12 cellular contexts compared by ENCODE assay signal in genomic region chr11:11992257-11992690, GRCh38. TPM values are rescaled to one million over a fixed set of nuclear protein-coding genes. Genes with fewer than 3 reads are reported as not detected.
DNase-seq lines count a peak whose midpoint lies in the region; ATAC-seq and TF ChIP-seq lines count a peak whose summit lies in the region.
"Had no signal": no experiment of that assay in that cellular context is flagged by ENCODE, and none has a peak within 500 bp of the region (broad histone marks: within the 10 kb centered on the region; RNA-seq: fewer than 3 reads in every experiment).

No MANE protein-coding gene starts in this region.

- H3K79me2 ChIP-seq in PC-3 (ENCODE audit: low read length): no peaks in the 10 kb centered on the region

- H4K20me1 ChIP-seq in PC-3 (ENCODE audit: low read length): no peaks in the 10 kb centered on the region

- TF ChIP-seq CTCF in Calu3 (IDR thresholded peaks at IDR 0.05; ENCODE audit: unreplicated experiment) (no peak), PC-3 (conservative IDR thresholded peaks at IDR 0.05; ENCODE audit: low read depth, low read length) (no peak), liver (IDR thresholded peaks at IDR 0.05; ENCODE audit: low read depth, low read length, missing input control) (no peak)

- no peak overlapping the region for H3K9ac ChIP-seq in PC-3 (ENCODE audit: low read length)
- no peak overlapping the region for H3K9ac ChIP-seq in liver (ENCODE audit: low read depth in 1 of 2, low read length in 2 of 2)

- H3K36me3 ChIP-seq in PC-3 (ENCODE audit: low read depth, low read length) (no peaks in the 10 kb centered on the region), liver (ENCODE audit: control insufficient read depth in 4 of 4, insufficient read depth in 3 of 4, low read depth in 1 of 4, low read length in 3 of 4) (no peaks in the 10 kb centered on the region)
- H3K36me3 ChIP-seq: neutrophil had no signal

- DNase-seq in Calu3 (peak; percentile 27), PC-3 (peak; percentile 52), ecto neural progenitor cell (ENCODE audit: low spot score) (peak; percentile 31), middle frontal gyrus (ENCODE audit: extremely low spot score, low spot score) (no peak), dermis blood vessel endothelial cell (no peak), AG08396 (ENCODE audit: low spot score) (no peak), C1 segment of cervical spinal cord (lab: John Stamatoyannopoulos, UW) (no peak)
- DNase-seq: NCI-H1105, NCI-H82 had no signal

- H3K4me3 Mint-ChIP-seq in Calu3 (ENCODE audit: low read depth, unreplicated experiment): no peak overlapping the region
- H3K4me3 Mint-ChIP-seq: stimulated activated effector memory CD8-positive, alpha-beta T cell treated with anti-CD3 and anti-CD28 coated beads, Interleukin-12 subunit alpha, Interleukin-12 subunit beta, amount 100 ng/mL, for 72 hours had no signal

- H3K27me3 Mint-ChIP-seq in Calu3 (ENCODE audit: unreplicated experiment): no peaks in the 10 kb centered on the region

- BruUV-seq in Calu3 (replicated peaks; lab: Mats Ljungman, UMichigan): no TSS peak
- BruUV-seq in PC-3 (replicated peaks; lab: Mats Ljungman, UMichigan): no TSS peak

- CTCF ChIA-PET in Calu3 (lab: Charles Lee): no interaction called here
- CTCF ChIA-PET in PC-3 (lab: Charles Lee): no interaction called here

- intact Hi-C loops in Calu3 (cut with micrococcal nuclease; ENCODE audit: unreplicated experiment) (loop anchor here (5.0 kb wide), 1 partner anchor 50 kb away; no protein-coding TSS in a partner anchor), PC-3 (cut with micrococcal nuclease) (loop anchor here (5.0 kb wide), 1 partner anchor 50 kb away; no protein-coding TSS in a partner anchor)

- no peak overlapping the region for H3K4me2 ChIP-seq in PC-3 (ENCODE audit: low read length)

- TF ChIP-seq RAD21 in liver (IDR thresholded peaks at IDR 0.05): peak in 1 of 2 donors; percentile 44

- H3K27ac Mint-ChIP-seq in Calu3 (ENCODE audit: unreplicated experiment): no peak overlapping the region
- H3K27ac Mint-ChIP-seq: stimulated activated effector memory CD8-positive, alpha-beta T cell treated with anti-CD3 and anti-CD28 coated beads, Interleukin-12 subunit alpha, Interleukin-12 subunit beta, amount 100 ng/mL, for 72 hours had no signal

- no peak overlapping the region for H2AFZ ChIP-seq in PC-3 (ENCODE audit: low read length)

- no peaks in the 10 kb centered on the region for H3K27me3 ChIP-seq in PC-3 (ENCODE audit: low read length)
- no peaks in the 10 kb centered on the region for H3K27me3 ChIP-seq in liver (ENCODE audit: control insufficient read depth in 4 of 4, insufficient read depth in 4 of 4, low read length in 3 of 4)

- H3K4me3 ChIP-seq in PC-3 (ENCODE audit: low read length) (no peak overlapping the region), liver (ENCODE audit: low read depth in 1 of 3, low read length in 3 of 3) (no peak overlapping the region)

- no peaks in the 10 kb centered on the region for H3K9me3 ChIP-seq in PC-3 (ENCODE audit: low read length)
- no peaks in the 10 kb centered on the region for H3K9me3 ChIP-seq in liver (ENCODE audit: control insufficient read depth in 4 of 4, low read length in 3 of 4)
- H3K9me3 ChIP-seq: neutrophil had no signal

- H3K27ac ChIP-seq in PC-3 (ENCODE audit: low read length) (no peak overlapping the region), liver (ENCODE audit: low read depth in 1 of 2, low read length in 2 of 2) (no peak overlapping the region)
- H3K27ac ChIP-seq: neutrophil had no signal

- peaks cover 4% of the 10 kb centered on the region for H3F3A ChIP-seq in PC-3 (ENCODE audit: low read length, unreplicated experiment)

- peak; percentile 12; the same call in 1 of the 2 replicates for ATAC-seq in PC-3
- ATAC-seq: stimulated activated effector memory CD8-positive, alpha-beta T cell treated with anti-CD3 and anti-CD28 coated beads, Interleukin-12 subunit alpha, Interleukin-12 subunit beta, amount 100 ng/mL, for 72 hours had no signal

- peaks cover 26% of the 10 kb centered on the region for H3K4me1 Mint-ChIP-seq in Calu3 (ENCODE audit: low read depth, unreplicated experiment)

- H3K4me1 ChIP-seq in PC-3 (ENCODE audit: insufficient read depth, low read length) (peaks cover 48% of the 10 kb centered on the region), liver (ENCODE audit: control insufficient read depth in 4 of 4, insufficient read depth in 4 of 4, low read length in 3 of 4) (peaks cover 2 to 20% (median 14%) of the 10 kb centered on the region in 4 donors)

- H3K36me3 Mint-ChIP-seq in Calu3 (ENCODE audit: insufficient read depth, unreplicated experiment): no peaks in the 10 kb centered on the region
- H3K36me3 Mint-ChIP-seq: stimulated activated effector memory CD8-positive, alpha-beta T cell treated with anti-CD3 and anti-CD28 coated beads, Interleukin-12 subunit alpha, Interleukin-12 subunit beta, amount 100 ng/mL, for 72 hours had no signal

- H3K9me2 ChIP-seq in PC-3 (replicated peaks; ENCODE audit: low read length): no peaks in the 10 kb centered on the region

- WGBS in liver: 40% methylated on average over 3 of the region's 3 CpGs

- POLR2A ChIA-PET in PC-3 (lab: Charles Lee; ENCODE audit: unreplicated experiment): no interaction called here

- no peaks in the 10 kb centered on the region for H3K9me3 Mint-ChIP-seq in Calu3 (ENCODE audit: low read depth, unreplicated experiment)
- H3K9me3 Mint-ChIP-seq: stimulated activated effector memory CD8-positive, alpha-beta T cell treated with anti-CD3 and anti-CD28 coated beads, Interleukin-12 subunit alpha, Interleukin-12 subunit beta, amount 100 ng/mL, for 72 hours had no signal

TF ChIP-seq in liver, 16 proteins besides CTCF, POLR2A, EP300 and RAD21:
- TF ChIP-seq RXRA (IDR thresholded peaks at IDR 0.05): peak in 1 of 2 donors; percentile 56
- peak; percentile 66 for TF ChIP-seq SP1 (IDR thresholded peaks at IDR 0.05)
- no peak for TF ChIP-seq EGR1 (IDR thresholded peaks at IDR 0.05; ENCODE audit: low read depth in 2 of 2)
- TF ChIP-seq HNF4G (IDR thresholded peaks at IDR 0.05): no peak
- peak; percentile 72 to 74 for TF ChIP-seq HNF4A (conservative IDR thresholded peaks at IDR 0.05)
- TF ChIP-seq JUND (IDR thresholded peaks at IDR 0.05): peak; percentile 23 to 61

RNA-seq across cellular contexts. Expression of gene DKK3, which starts 16.2 kb away (rescaled TPM):
- total RNA-seq in Calu3 (2022): 11.9 and 14.6 TPM in 2 replicates
- total RNA-seq in PC-3 (2014; rRNA removed): 0.07 and 0.35 TPM in 2 replicates
- 1 to 10 TPM; 9.9 TPM for total RNA-seq in liver
- 1 to 10 TPM; 3.1 to 4.4 TPM for polyA plus RNA-seq in liver
- 107 and 156 TPM in 2 replicates for total RNA-seq in dermis blood vessel endothelial cell

Comparison
In these comparisons a context has a peak if more than half of its experiments do, and no peak if none do; other contexts are left out.
1. DNase-seq: peak in Calu3 (single experiment), PC-3 (single experiment) and ecto neural progenitor cell (single experiment); none in middle frontal gyrus (single experiment), dermis blood vessel endothelial cell (single experiment), AG08396 (single experiment) and C1 segment of cervical spinal cord (0 of 14).